ENCODE assay signal across 18 cellular contexts in the genomic region with DNA sequence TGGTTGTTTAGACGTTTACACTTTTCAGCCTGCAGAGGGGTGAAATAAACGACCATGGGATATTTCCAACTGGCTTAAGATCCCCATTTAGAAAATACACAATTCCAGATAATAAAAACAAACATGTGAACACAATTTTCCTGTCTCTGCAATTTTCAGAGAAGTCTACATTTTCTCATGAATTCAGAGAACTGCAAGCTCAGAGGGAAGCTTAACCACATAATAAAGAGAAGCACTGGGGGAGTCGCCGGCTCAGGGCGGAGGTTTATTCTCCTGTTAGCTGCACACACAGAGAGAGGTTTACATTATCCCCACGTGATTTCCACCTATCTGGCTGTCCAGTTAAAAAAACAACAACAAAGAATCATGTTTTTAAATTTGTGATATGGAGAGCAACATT.
"Had no signal": no experiment of that assay in that cellular context is flagged by ENCODE, and none has a peak within 500 bp of the region (broad histone marks: within the 10 kb centered on the region; RNA-seq: fewer than 3 reads in every experiment).

No MANE protein-coding gene starts in this region.

- ATAC-seq: activated CD8-positive, alpha-beta memory T cell treated with anti-CD3 and anti-CD28 coated beads, Interleukin-2, amount 10 ng/mL, durations not matched to agents 7 days and 5 days; effector memory CD8-positive, alpha-beta T cell; gastroesophageal sphincter; left colon; right cardiac atrium; stimulated activated naive CD8-positive, alpha-beta T cell treated with anti-CD3 and anti-CD28 coated beads, Interleukin-15, Interleukin-2, amounts not matched to agents 100 U/mL and 50 U/mL, for 24 hours had no signal

- H3K27ac ChIP-seq: gastroesophageal sphincter, transverse colon, vagina had no signal

- H3K36me3 Mint-ChIP-seq: activated CD4-positive, alpha-beta memory T cell treated with anti-CD3 and anti-CD28 coated beads for 36 hours; activated CD8-positive, alpha-beta memory T cell treated with anti-CD3 and anti-CD28 coated beads, Interleukin-2, amount 10 ng/mL, durations not matched to agents 7 days and 5 days; activated naive CD4-positive, alpha-beta T cell treated with anti-CD3 and anti-CD28 coated beads, Interleukin-2, amount 10 ng/mL, durations not matched to agents 7 days and 5 days; naive B cell had no signal

- H3K9me3 ChIP-seq: gastroesophageal sphincter, transverse colon, vagina had no signal

- H3K4me1 ChIP-seq: gastroesophageal sphincter had no signal

- H3K4me3 Mint-ChIP-seq: activated CD4-positive, alpha-beta memory T cell treated with anti-CD3 and anti-CD28 coated beads for 36 hours; activated CD8-positive, alpha-beta memory T cell treated with anti-CD3 and anti-CD28 coated beads, Interleukin-2, amount 10 ng/mL, durations not matched to agents 7 days and 5 days; activated naive CD4-positive, alpha-beta T cell treated with anti-CD3 and anti-CD28 coated beads, Interleukin-2, amount 10 ng/mL, durations not matched to agents 7 days and 5 days; central memory CD8-positive, alpha-beta T cell; effector memory CD8-positive, alpha-beta T cell; naive B cell had no signal

- H3K9me3 Mint-ChIP-seq: activated CD4-positive, alpha-beta memory T cell treated with anti-CD3 and anti-CD28 coated beads for 36 hours had no signal

- H3K4me3 ChIP-seq: gastroesophageal sphincter, transverse colon, vagina had no signal

- H3K36me3 ChIP-seq: gastroesophageal sphincter, transverse colon, vagina had no signal

- H3K27me3 Mint-ChIP-seq: activated naive CD4-positive, alpha-beta T cell treated with anti-CD3 and anti-CD28 coated beads, Interleukin-2, amount 10 ng/mL, durations not matched to agents 7 days and 5 days had no signal

- H3K4me1 Mint-ChIP-seq: activated CD8-positive, alpha-beta memory T cell treated with anti-CD3 and anti-CD28 coated beads, Interleukin-2, amount 10 ng/mL, durations not matched to agents 7 days and 5 days; activated naive CD4-positive, alpha-beta T cell treated with anti-CD3 and anti-CD28 coated beads, Interleukin-2, amount 10 ng/mL, durations not matched to agents 7 days and 5 days; central memory CD8-positive, alpha-beta T cell had no signal

- DNase-seq: activated CD4-positive, alpha-beta memory T cell treated with anti-CD3 and anti-CD28 coated beads for 36 hours; activated CD4-positive, CD25-positive, alpha-beta regulatory T cell treated with anti-CD3 and anti-CD28 coated beads, Interleukin-2, amount 50 U/mL, for 72 hours; activated CD8-positive, alpha-beta memory T cell treated with anti-CD3 and anti-CD28 coated beads, Interleukin-2, amount 10 ng/mL, durations not matched to agents 7 days and 5 days; activated naive CD4-positive, alpha-beta T cell treated with anti-CD3 and anti-CD28 coated beads, Interleukin-2, amount 10 ng/mL, durations not matched to agents 7 days and 5 days; activated T-cell treated with anti-CD3 and anti-CD28 coated beads, Interleukin-2, amount 50 U/mL, for 1 hour; effector memory CD8-positive, alpha-beta T cell; left colon; naive B cell; right cardiac atrium; small intestine; stimulated activated naive CD8-positive, alpha-beta T cell treated with anti-CD3 and anti-CD28 coated beads, Interleukin-15, Interleukin-2, amounts not matched to agents 100 U/mL and 50 U/mL, for 24 hours; T-helper 1 cell; T1000; transverse colon had no signal

- H3K27ac Mint-ChIP-seq: activated CD4-positive, alpha-beta memory T cell treated with anti-CD3 and anti-CD28 coated beads for 36 hours; activated CD8-positive, alpha-beta memory T cell treated with anti-CD3 and anti-CD28 coated beads, Interleukin-2, amount 10 ng/mL, durations not matched to agents 7 days and 5 days; activated naive CD4-positive, alpha-beta T cell treated with anti-CD3 and anti-CD28 coated beads, Interleukin-2, amount 10 ng/mL, durations not matched to agents 7 days and 5 days; activated T-helper 2 cell treated with anti-CD3 and anti-CD28 coated beads, Interferon-gamma antibody, Interleukin-2, Interleukin-4, amounts not matched to agents 10 μg/mL and 5 μg/mL and 100 μg/mL, durations not matched to agents 14 hours and 24 hours and 36 hours; effector memory CD8-positive, alpha-beta T cell; naive B cell had no signal

- H3K27me3 ChIP-seq: transverse colon, vagina had no signal
